Comparison of ENCODE assay signal across 8 cellular contexts in the genomic region with DNA sequence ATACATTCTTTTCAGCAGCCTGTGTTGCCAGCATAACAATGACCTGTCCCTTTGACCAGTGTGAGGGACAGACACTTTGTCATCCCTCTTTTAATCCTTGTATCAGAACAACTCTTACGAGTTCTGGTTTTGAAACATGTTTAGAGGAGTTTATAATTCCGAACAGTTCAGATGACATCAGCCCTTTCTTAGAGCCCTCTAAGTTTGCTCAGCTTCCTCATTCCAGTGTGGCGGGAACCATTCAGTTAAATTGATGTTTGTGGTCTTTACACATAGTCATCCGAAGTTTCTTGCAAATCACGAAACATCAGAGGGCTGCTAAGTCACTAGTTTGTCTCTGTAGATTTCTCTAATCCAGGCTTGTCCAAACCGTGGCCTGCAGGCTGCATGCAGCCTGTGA.
DNase-seq lines count a peak whose midpoint lies in the region; ATAC-seq lines count a peak whose summit lies in the region.

No MANE protein-coding gene starts in this region.

- no peak overlapping the region for H3K4me3 Mint-ChIP-seq in stimulated activated effector memory CD8-positive, alpha-beta T cell treated with anti-CD3 and anti-CD28 coated beads, Interleukin-12 subunit alpha, Interleukin-12 subunit beta, amount 100 ng/mL, for 72 hours

- H3K27ac ChIP-seq in SJSA1 = peak overlapping the region; percentile 88

- DNase-seq in SJSA1 (ENCODE audit: low read depth in 1 of 2, low spot score in 2 of 2) (peak; percentile 72 to 84), glomerular visceral epithelial cell (ENCODE audit: extremely low spot score) (peak; percentile 86), HuH-7.5 (ENCODE audit: low spot score) (no peak), DMS53 treated with DMSO at 0.1 percent for 48 hours (lab: John Stamatoyannopoulos, UW; ENCODE audit: unreplicated experiment) (no peak), T-helper 9 cell (no peak)
- no peak for DNase-seq in stimulated activated effector memory CD8-positive, alpha-beta T cell treated with anti-CD3 and anti-CD28 coated beads, Interleukin-12 subunit alpha, Interleukin-12 subunit beta, amount 100 ng/mL, for 72 hours (ENCODE audit: low spot score in 2 of 2)

- peaks cover 61% of the 10 kb centered on the region for H3K4me1 ChIP-seq in SJSA1 (replicated peaks)

- H3K36me3 Mint-ChIP-seq in stimulated activated effector memory CD8-positive, alpha-beta T cell treated with anti-CD3 and anti-CD28 coated beads, Interleukin-12 subunit alpha, Interleukin-12 subunit beta, amount 100 ng/mL, for 72 hours = peaks cover 15% of the 10 kb centered on the region

- H3K36me3 ChIP-seq in SJSA1 = no peaks in the 10 kb centered on the region

- no peak overlapping the region for H3K4me3 ChIP-seq in SJSA1

- H3K27me3 ChIP-seq in SJSA1 (replicated peaks) = no peaks in the 10 kb centered on the region

- H3K27ac Mint-ChIP-seq in stimulated activated effector memory CD8-positive, alpha-beta T cell treated with anti-CD3 and anti-CD28 coated beads, Interleukin-12 subunit alpha, Interleukin-12 subunit beta, amount 100 ng/mL, for 72 hours = peak overlapping the region; percentile 65

- H3K9me3 ChIP-seq in SJSA1 (replicated peaks) = no peaks in the 10 kb centered on the region

- peaks cover 32% of the 10 kb centered on the region for H3K4me1 Mint-ChIP-seq in stimulated activated effector memory CD8-positive, alpha-beta T cell treated with anti-CD3 and anti-CD28 coated beads, Interleukin-12 subunit alpha, Interleukin-12 subunit beta, amount 100 ng/mL, for 72 hours

- H3K9me3 Mint-ChIP-seq in stimulated activated effector memory CD8-positive, alpha-beta T cell treated with anti-CD3 and anti-CD28 coated beads, Interleukin-12 subunit alpha, Interleukin-12 subunit beta, amount 100 ng/mL, for 72 hours = no peaks in the 10 kb centered on the region

- ATAC-seq in GM21619 (IDR thresholded peaks at IDR 0.05; ENCODE audit: unreplicated experiment) (peak; percentile 37), HG03108 (IDR thresholded peaks at IDR 0.05; ENCODE audit: unreplicated experiment) (no peak)
- ATAC-seq in stimulated activated effector memory CD8-positive, alpha-beta T cell treated with anti-CD3 and anti-CD28 coated beads, Interleukin-12 subunit alpha, Interleukin-12 subunit beta, amount 100 ng/mL, for 72 hours = peak; percentile 61

Comparison
In these comparisons a context has a peak if more than half of its experiments do, and no peak if none do; other contexts are left out.
1. DNase-seq: peak in SJSA1 (2 of 2) and glomerular visceral epithelial cell (single experiment); none in stimulated activated effector memory CD8-positive, alpha-beta T cell treated with anti-CD3 and anti-CD28 coated beads, Interleukin-12 subunit alpha, Interleukin-12 subunit beta, amount 100 ng/mL, for 72 hours (0 of 2), HuH-7.5 (single experiment), DMS53 treated with DMSO at 0.1 percent for 48 hours (single experiment) and T-helper 9 cell (single experiment).